In genomic region chr1:6962956-6963915, GRCh38 we compare ENCODE assay signal across 8 cellular contexts.
DNase-seq lines count a peak whose midpoint lies in the region; ATAC-seq, FAIRE-seq and TF ChIP-seq lines count a peak whose summit lies in the region.

No MANE protein-coding gene starts in this region.

- H3K9ac ChIP-seq in smooth muscle cell (ENCODE audit: low read depth), result no peak overlapping the region

- H3K4me2 ChIP-seq in smooth muscle cell, result peak overlapping the region; percentile 78

- peak; percentile 64 for DNase-seq in COLO668 (lab: John Stamatoyannopoulos, UW; ENCODE audit: unreplicated experiment)
- DNase-seq in NCI-H2171 treated with DMSO at 0.1 percent for 48 hours (lab: John Stamatoyannopoulos, UW), result peak; percentile 81
- DNase-seq in activated CD8-positive, alpha-beta memory T cell treated with anti-CD3 and anti-CD28 coated beads, Interleukin-2, amount 10 ng/mL, durations not matched to agents 7 days and 5 days, result peak; percentile 77
- peak in 1 of 2 donors; percentile 95 for DNase-seq in cardiac muscle cell (ENCODE audit: low read depth in 1 of 2, low spot score in 1 of 2)
- peak; percentile 28 for DNase-seq in smooth muscle cell (lab: John Stamatoyannopoulos, UW; ENCODE audit: unreplicated experiment)
- no peak for DNase-seq in NCI-H2081 (lab: John Stamatoyannopoulos, UW)
- DNase-seq in GM12892 (ENCODE audit: insufficient read length), result no peak

- H3K4me1 Mint-ChIP-seq in activated CD8-positive, alpha-beta memory T cell treated with anti-CD3 and anti-CD28 coated beads, Interleukin-2, amount 10 ng/mL, durations not matched to agents 7 days and 5 days, result peaks cover 7% of the 10 kb centered on the region

- no peak overlapping the region for H2AFZ ChIP-seq in smooth muscle cell (ENCODE audit: low read depth)

- no peaks in the 10 kb centered on the region for H3K36me3 Mint-ChIP-seq in activated CD8-positive, alpha-beta memory T cell treated with anti-CD3 and anti-CD28 coated beads, Interleukin-2, amount 10 ng/mL, durations not matched to agents 7 days and 5 days

- TF ChIP-seq CTCF in cardiac muscle cell (IDR thresholded peaks at IDR 0.05; ENCODE audit: low read depth, low read length) (no peak), smooth muscle cell (IDR thresholded peaks at IDR 0.05; ENCODE audit: borderline replicate concordance, insufficient read depth, poor library complexity, severe bottlenecking) (no peak)

- no peaks in the 10 kb centered on the region for H3K9me3 Mint-ChIP-seq in activated CD8-positive, alpha-beta memory T cell treated with anti-CD3 and anti-CD28 coated beads, Interleukin-2, amount 10 ng/mL, durations not matched to agents 7 days and 5 days (ENCODE audit: low read depth)

- 14% methylated on average over 35 of the region's 42 CpGs for WGBS in smooth muscle cell (ENCODE audit: low lambda C conversion rate)

- H4K20me1 ChIP-seq in smooth muscle cell (ENCODE audit: low read depth), result no peaks in the 10 kb centered on the region

- no peak for TF ChIP-seq POLR2A in GM12892 (IDR thresholded peaks at IDR 0.05; ENCODE audit: low read depth, low read length)

- peaks cover 6% of the 10 kb centered on the region for H3F3A ChIP-seq in smooth muscle cell (ENCODE audit: low read depth)

- H3K4me3 ChIP-seq in cardiac muscle cell, result peak overlapping the region; percentile 21
- H3K4me3 ChIP-seq in smooth muscle cell, result peak overlapping the region; percentile 23

- no peak overlapping the region for H3K27ac Mint-ChIP-seq in activated CD8-positive, alpha-beta memory T cell treated with anti-CD3 and anti-CD28 coated beads, Interleukin-2, amount 10 ng/mL, durations not matched to agents 7 days and 5 days

- H3K36me3 ChIP-seq in cardiac muscle cell (no peaks in the 10 kb centered on the region), smooth muscle cell (ENCODE audit: low read depth) (no peaks in the 10 kb centered on the region)

- H3K27me3 ChIP-seq in cardiac muscle cell, result no peaks in the 10 kb centered on the region
- H3K27me3 ChIP-seq in smooth muscle cell (ENCODE audit: low read depth), result no peaks in the 10 kb centered on the region

- no peaks in the 10 kb centered on the region for H3K79me2 ChIP-seq in smooth muscle cell (ENCODE audit: low read depth)

- FAIRE-seq in GM12892 (lab: Jason Lieb, UNC), result no peak

- no peaks in the 10 kb centered on the region for H3K9me3 ChIP-seq in cardiac muscle cell (ENCODE audit: low read depth)
- H3K9me3 ChIP-seq in smooth muscle cell (replicated peaks; ENCODE audit: low read depth), result no peaks in the 10 kb centered on the region

- H3K27ac ChIP-seq in cardiac muscle cell, result peak overlapping the region; percentile 77
- H3K27ac ChIP-seq in smooth muscle cell (ENCODE audit: low read depth), result no peak overlapping the region

- H3K4me1 ChIP-seq in cardiac muscle cell (ENCODE audit: low read depth) (peaks cover 38% of the 10 kb centered on the region), smooth muscle cell (ENCODE audit: low read depth) (peaks cover 14% of the 10 kb centered on the region)

- H3K4me3 Mint-ChIP-seq in activated CD8-positive, alpha-beta memory T cell treated with anti-CD3 and anti-CD28 coated beads, Interleukin-2, amount 10 ng/mL, durations not matched to agents 7 days and 5 days, result peak overlapping the region; percentile 26

- H3K27me3 Mint-ChIP-seq in activated CD8-positive, alpha-beta memory T cell treated with anti-CD3 and anti-CD28 coated beads, Interleukin-2, amount 10 ng/mL, durations not matched to agents 7 days and 5 days, result peaks cover 44% of the 10 kb centered on the region

- CTCF ChIA-PET in activated CD8-positive, alpha-beta memory T cell treated with anti-CD3 and anti-CD28 coated beads, Interleukin-2, amount 10 ng/mL, durations not matched to agents 7 days and 5 days (lab: Charles Lee), result no interaction called here

- ATAC-seq in activated CD8-positive, alpha-beta memory T cell treated with anti-CD3 and anti-CD28 coated beads, Interleukin-2, amount 10 ng/mL, durations not matched to agents 7 days and 5 days, result peak; percentile 60
- no peak for ATAC-seq in HG03097 (IDR thresholded peaks at IDR 0.05; ENCODE audit: low FRiP score, unreplicated experiment)

Comparison
In these comparisons a context has a peak if more than half of its experiments do, and no peak if none do; other contexts are left out.
1. DNase-seq: peak in COLO668 (single experiment), NCI-H2171 treated with DMSO at 0.1 percent for 48 hours (single experiment), activated CD8-positive, alpha-beta memory T cell treated with anti-CD3 and anti-CD28 coated beads, Interleukin-2, amount 10 ng/mL, durations not matched to agents 7 days and 5 days (single experiment) and smooth muscle cell (single experiment); none in NCI-H2081 (0 of 2) and GM12892 (single experiment).